8 cellular contexts compared by ENCODE assay signal in genomic region chr11:78961938-78962701, GRCh38.
A peak's percentile ranks its signal among the peaks of the same experiment; 100 is the strongest.
DNase-seq lines count a peak whose midpoint lies in the region; ATAC-seq, FAIRE-seq and TF ChIP-seq lines count a peak whose summit lies in the region.

No MANE protein-coding gene starts in this region.

- no peak overlapping the region for H4K12ac ChIP-seq in trophoblast cell (ENCODE audit: low read depth, low read length)

- TF ChIP-seq POLR2A in GM12891 (IDR thresholded peaks at IDR 0.05; ENCODE audit: low read depth, low read length) (no peak), gastrocnemius medialis (IDR thresholded peaks at IDR 0.05) (no peak), vagina (IDR thresholded peaks at IDR 0.05) (no peak)

- no peak overlapping the region for H2BK5ac ChIP-seq in trophoblast cell (ENCODE audit: low read depth, low read length, poor library complexity)

- no peaks in the 10 kb centered on the region for H4K20me1 ChIP-seq in fibroblast of lung (ENCODE audit: control insufficient read depth, extremely low read depth, insufficient read depth, low read length)

- peak overlapping the region; percentile 32 for H3K4me2 ChIP-seq in fibroblast of lung (ENCODE audit: extremely low read depth, insufficient read depth, low read length)
- peak overlapping the region; percentile 48 for H3K4me2 ChIP-seq in trophoblast cell (ENCODE audit: low read length)

- in situ Hi-C loops in gastrocnemius medialis (cut with MboI; ENCODE audit: low sequenced_read_pairs in 4 of 4) = no loop called here

- H3K9ac ChIP-seq in fibroblast of lung (ENCODE audit: insufficient read depth, low read length) (no peak overlapping the region), trophoblast cell (ENCODE audit: low read length) (peak overlapping the region; percentile 66)

- H2AK5ac ChIP-seq in trophoblast cell (ENCODE audit: low read length) = no peak overlapping the region

- no peak for FAIRE-seq in GM12891 (lab: Jason Lieb, UNC)

- no peak overlapping the region for H4K8ac ChIP-seq in trophoblast cell (ENCODE audit: low read depth, low read length)

- H2AFZ ChIP-seq in fibroblast of lung (ENCODE audit: low read length) (no peak overlapping the region), trophoblast cell (ENCODE audit: insufficient read depth, low read length, poor library complexity) (no peak overlapping the region)

- H2BK12ac ChIP-seq in trophoblast cell (ENCODE audit: low read length) = no peak overlapping the region

- H3K27me3 ChIP-seq in fibroblast of lung (ENCODE audit: control insufficient read depth, insufficient read depth, low read length) = no peaks in the 10 kb centered on the region
- H3K27me3 ChIP-seq in trophoblast cell (ENCODE audit: insufficient read depth, low read length) = no peaks in the 10 kb centered on the region
- H3K27me3 ChIP-seq in gastrocnemius medialis = no peaks in the 10 kb centered on the region
- no peaks in the 10 kb centered on the region for H3K27me3 ChIP-seq in foreskin keratinocyte
- no peaks in the 10 kb centered on the region for H3K27me3 ChIP-seq in vagina

- no peak overlapping the region for H2BK120ac ChIP-seq in trophoblast cell (ENCODE audit: insufficient read depth, low read length, poor library complexity)

- intact Hi-C loops in gastrocnemius medialis (cut with DNase I; ENCODE audit: low total_unique reads) = no loop called here
- intact Hi-C loops in vagina (cut with DNase I) = loop anchor here (10.0 kb wide), 1 partner anchor 317 kb away; no protein-coding TSS in a partner anchor

- no peak overlapping the region for H3K14ac ChIP-seq in trophoblast cell (ENCODE audit: low read length)

- H3K4me3 ChIP-seq in fibroblast of lung (replicated peaks in 1 of 4; ENCODE audit: control extremely low read depth in 1 of 4, insufficient read depth in 1 of 4, low read depth in 3 of 4, low read length in 4 of 4) = peak overlapping the region; percentile 23 to 53 (median 40)
- H3K4me3 ChIP-seq in trophoblast cell (ENCODE audit: low read depth, low read length) = peak overlapping the region; percentile 68
- no peak overlapping the region for H3K4me3 ChIP-seq in gastrocnemius medialis
- H3K4me3 ChIP-seq in vagina = no peak overlapping the region

- peaks cover 2% of the 10 kb centered on the region for H3K79me1 ChIP-seq in trophoblast cell (ENCODE audit: low read length)

- peak overlapping the region; percentile 11 for H4K91ac ChIP-seq in trophoblast cell (ENCODE audit: low read depth, low read length)

- H3K36me3 ChIP-seq in fibroblast of lung (ENCODE audit: control insufficient read depth, insufficient read depth, low read length) (no peaks in the 10 kb centered on the region), trophoblast cell (ENCODE audit: control insufficient read depth in 1 of 2, insufficient read depth in 2 of 2, low read length in 2 of 2) (no peaks in the 10 kb centered on the region), gastrocnemius medialis (no peaks in the 10 kb centered on the region), vagina (no peaks in the 10 kb centered on the region)

- peak; percentile 22 for DNase-seq in GM12891 (ENCODE audit: insufficient read length, low spot score)
- DNase-seq in NCI-H345 treated with DMSO at 0.1 percent for 48 hours (lab: John Stamatoyannopoulos, UW; ENCODE audit: unreplicated experiment) = peak; percentile 26
- peak; percentile 68 to 69 for DNase-seq in fibroblast of lung (ENCODE audit: low read depth in 2 of 2)
- no peak for DNase-seq in trophoblast cell
- DNase-seq in gastrocnemius medialis = no peak
- no peak for DNase-seq in foreskin keratinocyte
- DNase-seq in vagina (ENCODE audit: extremely low spot score in 2 of 2) = no peak
- DNase-seq in GM19240 (ENCODE audit: insufficient read length, low spot score) = no peak

- H3K23ac ChIP-seq in trophoblast cell (ENCODE audit: low read length) = no peak overlapping the region

- H3K18ac ChIP-seq in trophoblast cell (ENCODE audit: low read length) = no peak overlapping the region

- no peak for TF ChIP-seq CTCF in fibroblast of lung (conservative IDR thresholded peaks at IDR 0.05 in 1 of 2, IDR thresholded peaks at IDR 0.05 in 1 of 2; ENCODE audit: low read depth in 1 of 2, low read length in 2 of 2)
- TF ChIP-seq CTCF in gastrocnemius medialis (IDR thresholded peaks at IDR 0.05 in 4 of 5, conservative IDR thresholded peaks at IDR 0.05 in 1 of 5) = no peak
- TF ChIP-seq CTCF in foreskin keratinocyte (conservative IDR thresholded peaks at IDR 0.05) = no peak
- TF ChIP-seq CTCF in vagina (IDR thresholded peaks at IDR 0.05) = no peak

- H3K4ac ChIP-seq in trophoblast cell (ENCODE audit: low read depth, low read length) = no peak overlapping the region

- H3K27ac ChIP-seq in fibroblast of lung (ENCODE audit: insufficient read depth, low read length) (no peak overlapping the region), trophoblast cell (ENCODE audit: low read depth, low read length) (no peak overlapping the region), gastrocnemius medialis (no peak overlapping the region), foreskin keratinocyte (no peak overlapping the region), vagina (no peak overlapping the region)

- no CpG with 5 or more reads among the region's 36 CpGs for WGBS in trophoblast cell (ENCODE audit: extremely low coverage, insufficient coverage, insufficient read length)

- H3K79me2 ChIP-seq in fibroblast of lung (ENCODE audit: control insufficient read depth, insufficient read depth, low read length) = no peaks in the 10 kb centered on the region
- H3K79me2 ChIP-seq in trophoblast cell (ENCODE audit: control insufficient read depth, insufficient read depth, low read length, poor library complexity) = no peaks in the 10 kb centered on the region

- no peak for ATAC-seq in gastrocnemius medialis
- no peak for ATAC-seq in foreskin keratinocyte

- H3K9me3 ChIP-seq in fibroblast of lung (ENCODE audit: control insufficient read depth, insufficient read depth, low read depth, low read length) (no peaks in the 10 kb centered on the region), trophoblast cell (ENCODE audit: insufficient read depth, low read depth, low read length) (no peaks in the 10 kb centered on the region), gastrocnemius medialis (no peaks in the 10 kb centered on the region), vagina (no peaks in the 10 kb centered on the region)

- H3K4me1 ChIP-seq in fibroblast of lung (ENCODE audit: control insufficient read depth, extremely low read depth, insufficient read depth, low read length) = peaks cover 2% of the 10 kb centered on the region
- H3K4me1 ChIP-seq in trophoblast cell (ENCODE audit: control insufficient read depth in 1 of 2, insufficient read depth in 2 of 2, low read length in 2 of 2) = peaks cover 10 to 11% of the 10 kb centered on the region in 2 experiments
- peaks cover 0 to 9% of the 10 kb centered on the region in 2 donors for H3K4me1 ChIP-seq in gastrocnemius medialis
- H3K4me1 ChIP-seq in foreskin keratinocyte = peaks cover 23% of the 10 kb centered on the region
- peaks cover 10% of the 10 kb centered on the region for H3K4me1 ChIP-seq in vagina

TF ChIP-seq in GM12891, 5 proteins besides CTCF, POLR2A, EP300 and RAD21:
- no peak for TF ChIP-seq PAX5 (IDR thresholded peaks at IDR 0.05; ENCODE audit: insufficient read depth, low read length, severe bottlenecking)
- TF ChIP-seq SPI1 (IDR thresholded peaks at IDR 0.05; ENCODE audit: low read depth, low read length) = no peak
- no peak for TF ChIP-seq TAF1 (IDR thresholded peaks at IDR 0.05; ENCODE audit: low read depth, low read length)
- TF ChIP-seq POLR2AphosphoS5 (IDR thresholded peaks at IDR 0.05; ENCODE audit: low read depth, low read length) = no peak
- TF ChIP-seq POU2F2 (IDR thresholded peaks at IDR 0.05; ENCODE audit: low read depth, low read length) = no peak

Comparison
In these comparisons a context has a peak if more than half of its experiments do, and no peak if none do; other contexts are left out.
1. DNase-seq: peak in GM12891 (single experiment), NCI-H345 treated with DMSO at 0.1 percent for 48 hours (single experiment) and fibroblast of lung (2 of 2); none in trophoblast cell (0 of 2), gastrocnemius medialis (0 of 2), foreskin keratinocyte (0 of 2), vagina (0 of 2) and GM19240 (single experiment).
2. H3K4me3 ChIP-seq: peak in fibroblast of lung (4 of 4) and trophoblast cell (single experiment); none in gastrocnemius medialis (0 of 4) and vagina (0 of 2).